In genomic region chr20:19757973-19758887, GRCh38 we compare ENCODE assay signal across 8 cellular contexts. TPM values are rescaled to one million over a fixed set of nuclear protein-coding genes. Genes with fewer than 3 reads are reported as not detected.
DNase-seq lines count a peak whose midpoint lies in the region; ATAC-seq, FAIRE-seq and TF ChIP-seq lines count a peak whose summit lies in the region.

TSS of gene RIN2 (plus strand) at chr20:19758258. CDS start at chr20:19889602, 131,344 bp downstream.

- peak; percentile 10 for TF ChIP-seq POLR2A in H54 (IDR thresholded peaks at IDR 0.05; ENCODE audit: low read depth, low read length)

- BruUV-seq in mammary epithelial cell (replicated peaks; lab: Mats Ljungman, UMichigan), result no TSS peak

- H3K9me3 ChIP-seq in mammary epithelial cell (replicated peaks; ENCODE audit: insufficient read depth, low read length), result no peaks in the 10 kb centered on the region

- no peaks in the 10 kb centered on the region for H3K36me3 ChIP-seq in mammary epithelial cell (ENCODE audit: insufficient read depth, low read length)

- DNase-seq in A172 (ENCODE audit: low spot score) (peak; percentile 88), H54 (ENCODE audit: insufficient read length, low spot score) (peak; percentile 91), NCI-H526 (lab: John Stamatoyannopoulos, UW) (peak; percentile 88 to 98), mammary epithelial cell (peak; percentile 79), putamen (ENCODE audit: low spot score) (peak; percentile 82), MV-4-11 (lab: John Stamatoyannopoulos, UW) (no peak)

- WGBS in mammary epithelial cell (ENCODE audit: low coverage, missing lambda C conversion rate), result 11% methylated on average over 24 of the region's 64 CpGs

- TF ChIP-seq CTCF in mammary epithelial cell (conservative IDR thresholded peaks at IDR 0.05 in 1 of 2, IDR thresholded peaks at IDR 0.05 in 1 of 2; ENCODE audit: extremely low read depth in 1 of 2, insufficient read depth in 1 of 2, low read depth in 1 of 2, low read length in 2 of 2), result no peak

- peaks cover 19% of the 10 kb centered on the region for H3K4me1 ChIP-seq in mammary epithelial cell (ENCODE audit: insufficient read depth, low read length)

- peak within 1 kb of the TSS; percentile 95 for H2AFZ ChIP-seq in mammary epithelial cell (ENCODE audit: low read depth, low read length)

- peak within 1 kb of the TSS; percentile 51 for H3K9ac ChIP-seq in mammary epithelial cell (ENCODE audit: insufficient read depth, low read length)

- FAIRE-seq in H54 (lab: Jason Lieb, UNC), result no peak

- CTCF ChIA-PET in mammary epithelial cell (lab: Charles Lee; ENCODE audit: low non-redundant PET), result no interaction called here

- peak within 1 kb of the TSS; percentile 64 to 70 (median 67) for H3K4me3 ChIP-seq in mammary epithelial cell (replicated peaks in 1 of 3; ENCODE audit: insufficient read depth in 1 of 3, low read depth in 2 of 3, low read length in 3 of 3)
- peak within 1 kb of the TSS; percentile 92 for H3K4me3 ChIP-seq in iPS-11a (ENCODE audit: low read depth, low read length)

- H3K27me3 ChIP-seq in mammary epithelial cell (ENCODE audit: insufficient read depth, low read length), result no peaks in the 10 kb centered on the region

- ATAC-seq in HG03457 (IDR thresholded peaks at IDR 0.05; ENCODE audit: unreplicated experiment), result no peak

- no peaks in the 10 kb centered on the region for H3K79me2 ChIP-seq in mammary epithelial cell (ENCODE audit: insufficient read depth, low read length)

- peak within 1 kb of the TSS; percentile 100 for H3K4me2 ChIP-seq in mammary epithelial cell (ENCODE audit: insufficient read depth, low read depth, low read length)

- dilution Hi-C loops in mammary epithelial cell (cut with HindIII; ENCODE audit: low sequenced_read_pairs), result no loop called here

- H4K20me1 ChIP-seq in mammary epithelial cell (ENCODE audit: insufficient read depth, low read length), result no peaks in the 10 kb centered on the region

- peak within 1 kb of the TSS; percentile 33 for H3K27ac ChIP-seq in mammary epithelial cell (ENCODE audit: insufficient read depth, low read depth, low read length)

- in situ Hi-C loops in mammary epithelial cell (cut with MboI; ENCODE audit: low sequenced_read_pairs in 2 of 2), result no loop called here

- intact Hi-C loops in mammary epithelial cell (cut with micrococcal nuclease), result loop anchor here (1.0 kb wide), 1 partner anchor 66 kb away; no protein-coding TSS in a partner anchor

RNA-seq across cellular contexts. Expression of gene RIN2, which starts in this region (rescaled TPM):
- total RNA-seq in A172 (2014; rRNA removed; shearing (Covaris generic)), result 22.4 and 29.3 TPM in 2 replicates
- total RNA-seq in mammary epithelial cell, result 10 to 100 TPM; 42.2 to 45.2 TPM
- 29.1 TPM for polyA plus RNA-seq in mammary epithelial cell
- polyA minus RNA-seq in mammary epithelial cell, result 93.5 TPM
